8 cellular contexts compared by ENCODE assay signal in genomic region chr5:181187500-181188213, GRCh38. TPM values are rescaled to one million over a fixed set of nuclear protein-coding genes. Genes with fewer than 3 reads are reported as not detected.
DNase-seq lines count a peak whose midpoint lies in the region; ATAC-seq, FAIRE-seq and TF ChIP-seq lines count a peak whose summit lies in the region.

No MANE protein-coding gene starts in this region.

- H3K9me3 ChIP-seq in pancreas, result no peaks in the 10 kb centered on the region

- ATAC-seq in pancreas (peak; percentile 10 to 39 (median 22)), HG02970 (IDR thresholded peaks at IDR 0.05; ENCODE audit: low FRiP score, unreplicated experiment) (no peak), HG02759 (IDR thresholded peaks at IDR 0.05; ENCODE audit: unreplicated experiment) (no peak), GM19023 (IDR thresholded peaks at IDR 0.05; ENCODE audit: unreplicated experiment) (no peak)

- peaks cover 19% of the 10 kb centered on the region for H3K27me3 Mint-ChIP-seq in HFFc6 (ENCODE audit: insufficient read depth)

- H3K27ac Mint-ChIP-seq in HFFc6, result peak overlapping the region; percentile 83

- H3K36me3 Mint-ChIP-seq in HFFc6 (ENCODE audit: low read depth), result no peaks in the 10 kb centered on the region

- peak overlapping the region in 2 of 4 donors; percentile 69 to 85 for H3K4me3 ChIP-seq in pancreas

- intact Hi-C loops in pancreas (cut with DNase I), result no loop called here

- peaks cover 3 to 12% (median 4%) of the 10 kb centered on the region in 3 donors for H3K4me1 ChIP-seq in pancreas

- DNase-seq in 8988T (peak; percentile 71), HFFc6 (peak; percentile 87), activated T-cell treated with anti-CD3 and anti-CD28 coated beads for 4 hours (peak; percentile 36), foreskin melanocyte (peak; percentile 80), pancreas (peak; percentile 69 to 90 (median 82))

- H3K36me3 ChIP-seq in pancreas, result no peaks in the 10 kb centered on the region

- 1 to 4% methylated on average over 37 of the region's 37 CpGs for WGBS in pancreas, 2 donors

- H3K9me3 Mint-ChIP-seq in HFFc6, result peaks cover 5% of the 10 kb centered on the region

- H3K4me3 Mint-ChIP-seq in HFFc6, result peak overlapping the region; percentile 99

- no peak for FAIRE-seq in pancreas (lab: Jason Lieb, UNC)

- no peaks in the 10 kb centered on the region for H3K27me3 ChIP-seq in pancreas

- peak overlapping the region in 3 of 4 donors; percentile 10 to 80 (median 72) for H3K27ac ChIP-seq in pancreas

- TF ChIP-seq CTCF in HFFc6 (IDR thresholded peaks at IDR 0.05), result peak; percentile 70
- TF ChIP-seq CTCF in pancreas (IDR thresholded peaks at IDR 0.05), result no peak

- H3K4me1 Mint-ChIP-seq in HFFc6 (ENCODE audit: low read depth), result peaks cover 46% of the 10 kb centered on the region

RNA-seq across cellular contexts. Expression of gene TRIM7, which starts 17.3 kb away (rescaled TPM):
- 1 to 10 TPM; 2.8 to 7.5 (median 5.3) TPM for total RNA-seq in HFFc6 (2021; fragmentation: NEBNext Ultra II Directional; extraction: Animal tissue kit (Norgen Biotek cat#: 25700))
- 10 to 100 TPM in 1 of 6 donors, 1 to 10 TPM in 5; 1.9 to 11.1 (median 3.9) TPM for total RNA-seq in pancreas
- 1 to 10 TPM; 2.4 to 3.0 TPM for polyA plus RNA-seq in pancreas

RNA-seq across cellular contexts. Expression of gene TRIM41, which starts 35.4 kb away (rescaled TPM):
- total RNA-seq in HFFc6 (2021; fragmentation: NEBNext Ultra II Directional; extraction: Animal tissue kit (Norgen Biotek cat#: 25700)), result 10 to 100 TPM; 20.3 to 24.0 (median 22.5) TPM
- total RNA-seq in pancreas, result 10 to 100 TPM; 11.4 to 22.1 (median 12.1) TPM
- polyA plus RNA-seq in pancreas, result 10 to 100 TPM; 17.3 to 28.7 TPM

RNA-seq across cellular contexts. Expression of gene OR2V2, which starts 40.3 kb away (rescaled TPM):
- total RNA-seq in HFFc6 (2021; fragmentation: NEBNext Ultra II Directional; extraction: Animal tissue kit (Norgen Biotek cat#: 25700)), result not detected
- total RNA-seq in pancreas, result not detected
- not detected for polyA plus RNA-seq in pancreas

RNA-seq across cellular contexts. Expression of gene RACK1, which starts 56.0 kb away (rescaled TPM):
- 1,000 to 10,000 TPM; 1,737 to 2,012 (median 1,885) TPM for total RNA-seq in HFFc6 (2021; fragmentation: NEBNext Ultra II Directional; extraction: Animal tissue kit (Norgen Biotek cat#: 25700))
- 1,000 to 10,000 TPM in 5 of 6 donors, 100 to 1,000 TPM in 1; 974 to 1,629 (median 1,266) TPM for total RNA-seq in pancreas
- 1,000 to 10,000 TPM; 1,162 to 1,304 TPM for polyA plus RNA-seq in pancreas

RNA-seq across cellular contexts. Expression of gene OR2V1, which starts 56.7 kb away (rescaled TPM):
- not detected for total RNA-seq in HFFc6 (2021; fragmentation: NEBNext Ultra II Directional; extraction: Animal tissue kit (Norgen Biotek cat#: 25700))
- not detected for total RNA-seq in pancreas
- not detected for polyA plus RNA-seq in pancreas

Comparison
In these comparisons a context has a peak if more than half of its experiments do, and no peak if none do; other contexts are left out.
1. DNase-seq: peak in every context shown above with its lines; median percentile 87 in HFFc6; 82 in pancreas; 80 in foreskin melanocyte; 71 in 8988T; 36 in activated T-cell treated with anti-CD3 and anti-CD28 coated beads for 4 hours.
2. ATAC-seq: peak in pancreas (4 of 4); none in HG02970 (single experiment), HG02759 (single experiment) and GM19023 (single experiment).